Comparison of ENCODE assay signal across 1 cellular context in the genomic region with DNA sequence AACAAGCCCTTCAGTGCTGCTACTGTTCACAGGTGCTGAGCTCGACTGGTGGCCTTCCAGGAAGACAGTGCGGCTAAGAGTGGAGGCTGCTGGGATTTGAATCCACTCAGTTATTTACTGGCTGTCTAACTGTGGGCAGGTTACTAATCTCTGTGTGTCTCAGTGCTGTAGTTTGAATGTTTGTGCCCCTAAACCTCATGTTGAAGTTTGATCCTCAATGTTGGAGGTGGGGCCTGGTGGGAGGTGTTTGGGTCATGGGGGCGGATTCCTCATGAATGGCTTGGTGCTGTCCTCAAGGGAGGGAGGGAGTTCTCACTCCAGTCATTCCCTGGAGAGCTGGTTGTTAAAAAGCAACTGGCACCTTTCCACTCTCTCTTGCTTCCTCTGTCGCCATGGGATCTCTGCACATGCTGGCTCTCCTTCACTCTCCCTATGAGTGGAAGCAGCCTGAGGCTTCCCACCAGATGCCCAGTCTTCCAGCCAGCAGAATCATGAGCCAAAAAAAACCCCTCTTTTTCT.
TF ChIP-seq lines count a peak whose summit lies in the region.

No MANE protein-coding gene starts in this region.

TF ChIP-seq in HepG2, 621 proteins besides CTCF, POLR2A, EP300 and RAD21 (continued from another document and continues in another):
- TF ChIP-seq, protein P1, sequence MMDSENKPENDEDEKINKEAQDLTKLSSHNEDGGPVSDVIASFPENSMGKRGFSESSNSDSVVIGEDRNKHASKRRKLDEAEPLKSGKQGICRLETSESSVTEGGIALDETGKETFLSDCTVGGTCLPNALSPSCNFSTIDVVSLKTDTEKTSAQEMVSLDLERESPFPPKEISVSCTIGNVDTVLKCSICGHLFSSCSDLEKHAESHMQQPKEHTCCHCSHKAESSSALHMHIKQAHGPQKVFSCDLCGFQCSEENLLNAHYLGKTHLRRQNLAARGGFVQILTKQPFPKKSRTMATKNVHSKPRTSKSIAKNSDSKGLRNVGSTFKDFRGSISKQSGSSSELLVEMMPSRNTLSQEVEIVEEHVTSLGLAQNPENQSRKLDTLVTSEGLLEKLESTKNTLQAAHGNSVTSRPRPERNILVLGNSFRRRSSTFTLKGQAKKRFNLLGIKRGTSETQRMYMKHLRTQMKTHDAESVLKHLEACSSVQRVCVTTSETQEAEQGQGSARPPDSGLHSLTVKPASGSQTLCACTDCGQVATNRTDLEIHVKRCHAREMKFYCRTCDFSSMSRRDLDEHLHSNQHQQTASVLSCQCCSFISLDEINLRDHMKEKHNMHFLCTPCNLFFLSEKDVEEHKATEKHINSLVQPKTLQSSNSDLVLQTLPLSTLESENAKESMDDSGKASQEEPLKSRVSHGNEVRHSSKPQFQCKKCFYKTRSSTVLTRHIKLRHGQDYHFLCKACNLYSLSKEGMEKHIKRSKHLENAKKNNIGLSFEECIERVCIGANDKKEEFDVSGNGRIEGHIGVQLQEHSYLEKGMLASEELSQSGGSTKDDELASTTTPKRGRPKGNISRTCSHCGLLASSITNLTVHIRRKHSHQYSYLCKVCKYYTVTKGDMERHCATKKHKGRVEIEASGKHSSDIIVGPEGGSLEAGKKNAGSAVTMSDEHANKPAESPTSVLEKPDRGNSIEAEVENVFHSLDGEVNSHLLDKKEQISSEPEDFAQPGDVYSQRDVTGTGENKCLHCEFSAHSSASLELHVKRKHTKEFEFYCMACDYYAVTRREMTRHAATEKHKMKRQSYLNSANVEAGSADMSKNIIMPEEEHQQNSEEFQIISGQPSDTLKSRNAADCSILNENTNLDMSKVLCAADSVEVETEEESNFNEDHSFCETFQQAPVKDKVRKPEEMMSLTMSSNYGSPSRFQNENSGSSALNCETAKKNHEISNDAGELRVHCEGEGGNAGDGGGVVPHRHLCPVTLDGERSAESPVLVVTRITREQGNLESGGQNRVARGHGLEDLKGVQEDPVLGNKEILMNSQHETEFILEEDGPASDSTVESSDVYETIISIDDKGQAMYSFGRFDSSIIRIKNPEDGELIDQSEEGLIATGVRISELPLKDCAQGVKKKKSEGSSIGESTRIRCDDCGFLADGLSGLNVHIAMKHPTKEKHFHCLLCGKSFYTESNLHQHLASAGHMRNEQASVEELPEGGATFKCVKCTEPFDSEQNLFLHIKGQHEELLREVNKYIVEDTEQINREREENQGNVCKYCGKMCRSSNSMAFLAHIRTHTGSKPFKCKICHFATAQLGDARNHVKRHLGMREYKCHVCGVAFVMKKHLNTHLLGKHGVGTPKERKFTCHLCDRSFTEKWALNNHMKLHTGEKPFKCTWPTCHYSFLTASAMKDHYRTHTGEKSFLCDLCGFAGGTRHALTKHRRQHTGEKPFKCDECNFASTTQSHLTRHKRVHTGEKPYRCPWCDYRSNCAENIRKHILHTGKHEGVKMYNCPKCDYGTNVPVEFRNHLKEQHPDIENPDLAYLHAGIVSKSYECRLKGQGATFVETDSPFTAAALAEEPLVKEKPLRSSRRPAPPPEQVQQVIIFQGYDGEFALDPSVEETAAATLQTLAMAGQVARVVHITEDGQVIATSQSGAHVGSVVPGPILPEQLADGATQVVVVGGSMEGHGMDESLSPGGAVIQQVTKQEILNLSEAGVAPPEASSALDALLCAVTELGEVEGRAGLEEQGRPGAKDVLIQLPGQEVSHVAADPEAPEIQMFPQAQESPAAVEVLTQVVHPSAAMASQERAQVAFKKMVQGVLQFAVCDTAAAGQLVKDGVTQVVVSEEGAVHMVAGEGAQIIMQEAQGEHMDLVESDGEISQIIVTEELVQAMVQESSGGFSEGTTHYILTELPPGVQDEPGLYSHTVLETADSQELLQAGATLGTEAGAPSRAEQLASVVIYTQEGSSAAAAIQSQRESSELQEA (CRISPR knock-in tag; IDR thresholded peaks at IDR 0.05; ENCODE audit: not compliant biosample characterization) = no peak
- no peak for TF ChIP-seq ISL2 (CRISPR knock-in tag; IDR thresholded peaks at IDR 0.05)
- no peak for TF ChIP-seq CCDC6 (CRISPR knock-in tag; IDR thresholded peaks at IDR 0.05)
- no peak for TF ChIP-seq DNMT1 (CRISPR knock-in tag; IDR thresholded peaks at IDR 0.05)
- TF ChIP-seq ZNF652 (CRISPR knock-in tag; IDR thresholded peaks at IDR 0.05; ENCODE audit: borderline replicate concordance, low read depth) = no peak
- no peak for TF ChIP-seq ZNF460 (CRISPR knock-in tag; IDR thresholded peaks at IDR 0.05; ENCODE audit: borderline replicate concordance)
- no peak for TF ChIP-seq MBNL3 (CRISPR knock-in tag; conservative IDR thresholded peaks at IDR 0.05)
- no peak for TF ChIP-seq NFYB (CRISPR knock-in tag; IDR thresholded peaks at IDR 0.05)
- no peak for TF ChIP-seq HOXA5 (CRISPR knock-in tag; IDR thresholded peaks at IDR 0.05)
- no peak for TF ChIP-seq ZNF746 (CRISPR knock-in tag; IDR thresholded peaks at IDR 0.05)
- no peak for TF ChIP-seq ZFP37 (CRISPR knock-in tag; IDR thresholded peaks at IDR 0.05; ENCODE audit: borderline replicate concordance)
- TF ChIP-seq, protein P2, sequence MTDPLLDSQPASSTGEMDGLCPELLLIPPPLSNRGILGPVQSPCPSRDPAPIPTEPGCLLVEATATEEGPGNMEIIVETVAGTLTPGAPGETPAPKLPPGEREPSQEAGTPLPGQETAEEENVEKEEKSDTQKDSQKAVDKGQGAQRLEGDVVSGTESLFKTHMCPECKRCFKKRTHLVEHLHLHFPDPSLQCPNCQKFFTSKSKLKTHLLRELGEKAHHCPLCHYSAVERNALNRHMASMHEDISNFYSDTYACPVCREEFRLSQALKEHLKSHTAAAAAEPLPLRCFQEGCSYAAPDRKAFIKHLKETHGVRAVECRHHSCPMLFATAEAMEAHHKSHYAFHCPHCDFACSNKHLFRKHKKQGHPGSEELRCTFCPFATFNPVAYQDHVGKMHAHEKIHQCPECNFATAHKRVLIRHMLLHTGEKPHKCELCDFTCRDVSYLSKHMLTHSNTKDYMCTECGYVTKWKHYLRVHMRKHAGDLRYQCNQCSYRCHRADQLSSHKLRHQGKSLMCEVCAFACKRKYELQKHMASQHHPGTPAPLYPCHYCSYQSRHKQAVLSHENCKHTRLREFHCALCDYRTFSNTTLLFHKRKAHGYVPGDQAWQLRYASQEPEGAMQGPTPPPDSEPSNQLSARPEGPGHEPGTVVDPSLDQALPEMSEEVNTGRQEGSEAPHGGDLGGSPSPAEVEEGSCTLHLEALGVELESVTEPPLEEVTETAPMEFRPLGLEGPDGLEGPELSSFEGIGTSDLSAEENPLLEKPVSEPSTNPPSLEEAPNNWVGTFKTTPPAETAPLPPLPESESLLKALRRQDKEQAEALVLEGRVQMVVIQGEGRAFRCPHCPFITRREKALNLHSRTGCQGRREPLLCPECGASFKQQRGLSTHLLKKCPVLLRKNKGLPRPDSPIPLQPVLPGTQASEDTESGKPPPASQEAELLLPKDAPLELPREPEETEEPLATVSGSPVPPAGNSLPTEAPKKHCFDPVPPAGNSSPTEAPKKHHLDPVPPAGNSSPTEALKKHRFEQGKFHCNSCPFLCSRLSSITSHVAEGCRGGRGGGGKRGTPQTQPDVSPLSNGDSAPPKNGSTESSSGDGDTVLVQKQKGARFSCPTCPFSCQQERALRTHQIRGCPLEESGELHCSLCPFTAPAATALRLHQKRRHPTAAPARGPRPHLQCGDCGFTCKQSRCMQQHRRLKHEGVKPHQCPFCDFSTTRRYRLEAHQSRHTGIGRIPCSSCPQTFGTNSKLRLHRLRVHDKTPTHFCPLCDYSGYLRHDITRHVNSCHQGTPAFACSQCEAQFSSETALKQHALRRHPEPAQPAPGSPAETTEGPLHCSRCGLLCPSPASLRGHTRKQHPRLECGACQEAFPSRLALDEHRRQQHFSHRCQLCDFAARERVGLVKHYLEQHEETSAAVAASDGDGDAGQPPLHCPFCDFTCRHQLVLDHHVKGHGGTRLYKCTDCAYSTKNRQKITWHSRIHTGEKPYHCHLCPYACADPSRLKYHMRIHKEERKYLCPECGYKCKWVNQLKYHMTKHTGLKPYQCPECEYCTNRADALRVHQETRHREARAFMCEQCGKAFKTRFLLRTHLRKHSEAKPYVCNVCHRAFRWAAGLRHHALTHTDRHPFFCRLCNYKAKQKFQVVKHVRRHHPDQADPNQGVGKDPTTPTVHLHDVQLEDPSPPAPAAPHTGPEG (CRISPR knock-in tag; IDR thresholded peaks at IDR 0.05) = no peak
- no peak for TF ChIP-seq PPARG (CRISPR knock-in tag; conservative IDR thresholded peaks at IDR 0.05)
- peak; percentile 78; the same call in 1 of the 2 replicates for TF ChIP-seq ZNF292 (CRISPR knock-in tag; IDR thresholded peaks at IDR 0.05; ENCODE audit: borderline replicate concordance, low read depth)
- TF ChIP-seq SIN3A (IDR thresholded peaks at IDR 0.05; ENCODE audit: borderline replicate concordance, low read depth, low read length) = no peak
- TF ChIP-seq ZNF296 (CRISPR knock-in tag; conservative IDR thresholded peaks at IDR 0.05) = no peak
- no peak for TF ChIP-seq SIN3B (IDR thresholded peaks at IDR 0.05; ENCODE audit: low read length)
- TF ChIP-seq ZNF563 (CRISPR knock-in tag; IDR thresholded peaks at IDR 0.05) = no peak
- TF ChIP-seq ZNF629 (CRISPR knock-in tag; conservative IDR thresholded peaks at IDR 0.05) = no peak
- TF ChIP-seq, protein P3, sequence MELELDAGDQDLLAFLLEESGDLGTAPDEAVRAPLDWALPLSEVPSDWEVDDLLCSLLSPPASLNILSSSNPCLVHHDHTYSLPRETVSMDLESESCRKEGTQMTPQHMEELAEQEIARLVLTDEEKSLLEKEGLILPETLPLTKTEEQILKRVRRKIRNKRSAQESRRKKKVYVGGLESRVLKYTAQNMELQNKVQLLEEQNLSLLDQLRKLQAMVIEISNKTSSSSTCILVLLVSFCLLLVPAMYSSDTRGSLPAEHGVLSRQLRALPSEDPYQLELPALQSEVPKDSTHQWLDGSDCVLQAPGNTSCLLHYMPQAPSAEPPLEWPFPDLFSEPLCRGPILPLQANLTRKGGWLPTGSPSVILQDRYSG (CRISPR knock-in tag; IDR thresholded peaks at IDR 0.05) = no peak
- no peak for TF ChIP-seq RARG (CRISPR knock-in tag; IDR thresholded peaks at IDR 0.05; ENCODE audit: low read depth)
- TF ChIP-seq SYNCRIP (IDR thresholded peaks at IDR 0.05; ENCODE audit: insufficient read depth, low read depth, low read length) = no peak
- TF ChIP-seq, protein P4, sequence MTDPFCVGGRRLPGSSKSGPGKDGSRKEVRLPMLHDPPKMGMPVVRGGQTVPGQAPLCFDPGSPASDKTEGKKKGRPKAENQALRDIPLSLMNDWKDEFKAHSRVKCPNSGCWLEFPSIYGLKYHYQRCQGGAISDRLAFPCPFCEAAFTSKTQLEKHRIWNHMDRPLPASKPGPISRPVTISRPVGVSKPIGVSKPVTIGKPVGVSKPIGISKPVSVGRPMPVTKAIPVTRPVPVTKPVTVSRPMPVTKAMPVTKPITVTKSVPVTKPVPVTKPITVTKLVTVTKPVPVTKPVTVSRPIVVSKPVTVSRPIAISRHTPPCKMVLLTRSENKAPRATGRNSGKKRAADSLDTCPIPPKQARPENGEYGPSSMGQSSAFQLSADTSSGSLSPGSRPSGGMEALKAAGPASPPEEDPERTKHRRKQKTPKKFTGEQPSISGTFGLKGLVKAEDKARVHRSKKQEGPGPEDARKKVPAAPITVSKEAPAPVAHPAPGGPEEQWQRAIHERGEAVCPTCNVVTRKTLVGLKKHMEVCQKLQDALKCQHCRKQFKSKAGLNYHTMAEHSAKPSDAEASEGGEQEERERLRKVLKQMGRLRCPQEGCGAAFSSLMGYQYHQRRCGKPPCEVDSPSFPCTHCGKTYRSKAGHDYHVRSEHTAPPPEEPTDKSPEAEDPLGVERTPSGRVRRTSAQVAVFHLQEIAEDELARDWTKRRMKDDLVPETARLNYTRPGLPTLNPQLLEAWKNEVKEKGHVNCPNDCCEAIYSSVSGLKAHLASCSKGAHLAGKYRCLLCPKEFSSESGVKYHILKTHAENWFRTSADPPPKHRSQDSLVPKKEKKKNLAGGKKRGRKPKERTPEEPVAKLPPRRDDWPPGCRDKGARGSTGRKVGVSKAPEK (CRISPR knock-in tag; IDR thresholded peaks at IDR 0.05; ENCODE audit: borderline replicate concordance) = no peak
- TF ChIP-seq PRPF4 (IDR thresholded peaks at IDR 0.05; ENCODE audit: low read depth, low read length, poor library complexity, severe bottlenecking) = no peak
- no peak for TF ChIP-seq ZBTB20 (CRISPR knock-in tag; IDR thresholded peaks at IDR 0.05; ENCODE audit: borderline replicate concordance, low read depth)
- no peak for TF ChIP-seq ELF1 (CRISPR knock-in tag; IDR thresholded peaks at IDR 0.05)
- peak; percentile 30; the same call in 1 of the 2 replicates for TF ChIP-seq RARA (CRISPR knock-in tag; IDR thresholded peaks at IDR 0.05)
- TF ChIP-seq BCL6 (CRISPR knock-in tag; IDR thresholded peaks at IDR 0.05) = peak; percentile 94
- peak; percentile 31; the same call in 1 of the 2 replicates for TF ChIP-seq HNF4G (IDR thresholded peaks at IDR 0.05; ENCODE audit: borderline replicate concordance, low read depth, low read length)
- no peak for TF ChIP-seq HNF4G (CRISPR knock-in tag; IDR thresholded peaks at IDR 0.05; ENCODE audit: borderline replicate concordance, low read depth)
- TF ChIP-seq NFE2L1 (CRISPR knock-in tag; IDR thresholded peaks at IDR 0.05; ENCODE audit: borderline replicate concordance) = no peak
- TF ChIP-seq, protein P5, sequence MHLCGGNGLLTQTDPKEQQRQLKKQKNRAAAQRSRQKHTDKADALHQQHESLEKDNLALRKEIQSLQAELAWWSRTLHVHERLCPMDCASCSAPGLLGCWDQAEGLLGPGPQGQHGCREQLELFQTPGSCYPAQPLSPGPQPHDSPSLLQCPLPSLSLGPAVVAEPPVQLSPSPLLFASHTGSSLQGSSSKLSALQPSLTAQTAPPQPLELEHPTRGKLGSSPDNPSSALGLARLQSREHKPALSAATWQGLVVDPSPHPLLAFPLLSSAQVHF (CRISPR knock-in tag; IDR thresholded peaks at IDR 0.05) = no peak
- TF ChIP-seq ZNF660 (CRISPR knock-in tag; IDR thresholded peaks at IDR 0.05; ENCODE audit: borderline replicate concordance, low read depth) = no peak
- TF ChIP-seq ZNF207 (IDR thresholded peaks at IDR 0.05; ENCODE audit: borderline replicate concordance) = no peak
- TF ChIP-seq ZC3H13 (CRISPR knock-in tag; IDR thresholded peaks at IDR 0.05) = no peak
- TF ChIP-seq, protein P6, sequence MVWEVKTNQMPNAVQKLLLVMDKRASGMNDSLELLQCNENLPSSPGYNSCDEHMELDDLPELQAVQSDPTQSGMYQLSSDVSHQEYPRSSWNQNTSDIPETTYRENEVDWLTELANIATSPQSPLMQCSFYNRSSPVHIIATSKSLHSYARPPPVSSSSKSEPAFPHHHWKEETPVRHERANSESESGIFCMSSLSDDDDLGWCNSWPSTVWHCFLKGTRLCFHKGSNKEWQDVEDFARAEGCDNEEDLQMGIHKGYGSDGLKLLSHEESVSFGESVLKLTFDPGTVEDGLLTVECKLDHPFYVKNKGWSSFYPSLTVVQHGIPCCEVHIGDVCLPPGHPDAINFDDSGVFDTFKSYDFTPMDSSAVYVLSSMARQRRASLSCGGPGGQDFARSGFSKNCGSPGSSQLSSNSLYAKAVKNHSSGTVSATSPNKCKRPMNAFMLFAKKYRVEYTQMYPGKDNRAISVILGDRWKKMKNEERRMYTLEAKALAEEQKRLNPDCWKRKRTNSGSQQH (CRISPR knock-in tag; IDR thresholded peaks at IDR 0.05; ENCODE audit: low read depth) = no peak
- TF ChIP-seq, protein P7, sequence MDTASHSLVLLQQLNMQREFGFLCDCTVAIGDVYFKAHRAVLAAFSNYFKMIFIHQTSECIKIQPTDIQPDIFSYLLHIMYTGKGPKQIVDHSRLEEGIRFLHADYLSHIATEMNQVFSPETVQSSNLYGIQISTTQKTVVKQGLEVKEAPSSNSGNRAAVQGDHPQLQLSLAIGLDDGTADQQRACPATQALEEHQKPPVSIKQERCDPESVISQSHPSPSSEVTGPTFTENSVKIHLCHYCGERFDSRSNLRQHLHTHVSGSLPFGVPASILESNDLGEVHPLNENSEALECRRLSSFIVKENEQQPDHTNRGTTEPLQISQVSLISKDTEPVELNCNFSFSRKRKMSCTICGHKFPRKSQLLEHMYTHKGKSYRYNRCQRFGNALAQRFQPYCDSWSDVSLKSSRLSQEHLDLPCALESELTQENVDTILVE (CRISPR knock-in tag; IDR thresholded peaks at IDR 0.05) = no peak
- TF ChIP-seq TCF12 (IDR thresholded peaks at IDR 0.05) = no peak
- TF ChIP-seq TCF12 (CRISPR knock-in tag; IDR thresholded peaks at IDR 0.05) = no peak
- no peak for TF ChIP-seq MED8 (CRISPR knock-in tag; IDR thresholded peaks at IDR 0.05; ENCODE audit: insufficient replicate concordance)
